11 cellular contexts compared by ENCODE assay signal in the genomic region with DNA sequence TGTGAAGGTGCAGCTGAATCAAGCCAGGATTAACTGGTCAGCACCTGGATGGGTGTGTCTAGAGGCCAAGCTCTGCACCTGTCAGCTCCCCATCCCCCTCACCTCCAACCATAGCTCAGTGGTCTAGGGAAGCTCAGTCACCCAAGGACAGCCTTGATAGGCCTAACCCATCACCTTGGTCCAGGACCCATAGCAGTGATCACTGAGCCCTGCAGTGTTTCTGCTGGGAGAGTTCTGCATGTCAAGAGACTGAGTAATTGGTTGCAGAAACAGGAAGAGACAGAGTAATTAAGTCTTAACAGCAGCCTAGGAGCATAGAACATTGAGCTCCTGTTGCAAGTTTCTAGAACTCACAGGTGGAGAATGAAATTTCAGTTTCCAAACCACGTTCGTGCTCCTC. TPM values are rescaled to one million over a fixed set of nuclear protein-coding genes. Genes with fewer than 3 reads are reported as not detected.
A peak's percentile ranks its signal among the peaks of the same experiment; 100 is the strongest.
DNase-seq lines count a peak whose midpoint lies in the region; ATAC-seq, FAIRE-seq and TF ChIP-seq lines count a peak whose summit lies in the region.
"Had no signal": no experiment of that assay in that cellular context is flagged by ENCODE, and none has a peak within 500 bp of the region (broad histone marks: within the 10 kb centered on the region; RNA-seq: fewer than 3 reads in every experiment).

No MANE protein-coding gene starts in this region.

- ATAC-seq in GM18858 (IDR thresholded peaks at IDR 0.05; ENCODE audit: unreplicated experiment), result peak; percentile 77
- peak; percentile 85 for ATAC-seq in GM21529 (IDR thresholded peaks at IDR 0.05; ENCODE audit: unreplicated experiment)

- FAIRE-seq in H54 (lab: Jason Lieb, UNC), result no peak
- FAIRE-seq: islet of Langerhans, pancreas had no signal

- WGBS in tibial nerve, 2 donors, result 88 to 98% methylated on average over 2 of the region's 2 CpGs

- no peak for TF ChIP-seq EP300 in tibial nerve (IDR thresholded peaks at IDR 0.05)

- H3K27me3 ChIP-seq in tibial nerve, result no peaks in the 10 kb centered on the region
- H3K27me3 ChIP-seq: pancreas had no signal

- no peak for TF ChIP-seq POLR2A in H54 (IDR thresholded peaks at IDR 0.05; ENCODE audit: low read depth, low read length)
- no peak for TF ChIP-seq POLR2A in tibial nerve (IDR thresholded peaks at IDR 0.05)

- peaks cover 0 to 38% (median 0%) of the 10 kb centered on the region in 3 donors for H3K36me3 ChIP-seq in tibial nerve
- H3K36me3 ChIP-seq: pancreas had no signal

- no peaks in the 10 kb centered on the region for H3K4me1 ChIP-seq in tibial nerve
- H3K4me1 ChIP-seq: pancreas had no signal

- no peak for TF ChIP-seq CTCF in tibial nerve (IDR thresholded peaks at IDR 0.05)

- H3K27ac ChIP-seq in tibial nerve, result no peak overlapping the region
- H3K27ac ChIP-seq: esophagus muscularis mucosa, pancreas had no signal

- DNase-seq in NOMO-1 treated with dmso at 0.1 percent for 144 hours (lab: John Stamatoyannopoulos, UW; ENCODE audit: unreplicated experiment), result peak; percentile 57
- peak; percentile 33 for DNase-seq in mesenteric fat pad (ENCODE audit: low spot score)
- no peak for DNase-seq in H54 (ENCODE audit: insufficient read length, low spot score)
- DNase-seq in SIG-M5 treated with dmso at 0.1 percent for 504 hours (lab: John Stamatoyannopoulos, UW; ENCODE audit: unreplicated experiment), result no peak
- no peak for DNase-seq in tibial nerve (ENCODE audit: low spot score in 2 of 2)
- DNase-seq: NCI-H774 had no signal

- H3K4me3 ChIP-seq in tibial nerve, result no peak overlapping the region
- H3K4me3 ChIP-seq: esophagus muscularis mucosa, pancreas had no signal

- H3K9me3 ChIP-seq in tibial nerve, result no peaks in the 10 kb centered on the region
- H3K9me3 ChIP-seq: esophagus muscularis mucosa, pancreas had no signal

RNA-seq across cellular contexts. Expression of a gene that starts 18.7 kb away (rescaled TPM):
- total RNA-seq in mesenteric fat pad (29.7 TPM), tibial nerve (10 to 100 TPM; 33.9 to 45.9 (median 44.3) TPM)

RNA-seq across cellular contexts. Expression of a gene that starts 18.8 kb away (rescaled TPM):
- 63.9 TPM for total RNA-seq in mesenteric fat pad
- total RNA-seq in tibial nerve, result 10 to 100 TPM; 16.4 to 60.9 (median 34.3) TPM

Comparison
In these comparisons a context has a peak if more than half of its experiments do, and no peak if none do; other contexts are left out.
1. DNase-seq: peak in NOMO-1 treated with dmso at 0.1 percent for 144 hours (single experiment) and mesenteric fat pad (single experiment); none in H54 (single experiment), SIG-M5 treated with dmso at 0.1 percent for 504 hours (single experiment) and tibial nerve (0 of 2).